1 cellular context compared by ENCODE assay signal in the genomic region with DNA sequence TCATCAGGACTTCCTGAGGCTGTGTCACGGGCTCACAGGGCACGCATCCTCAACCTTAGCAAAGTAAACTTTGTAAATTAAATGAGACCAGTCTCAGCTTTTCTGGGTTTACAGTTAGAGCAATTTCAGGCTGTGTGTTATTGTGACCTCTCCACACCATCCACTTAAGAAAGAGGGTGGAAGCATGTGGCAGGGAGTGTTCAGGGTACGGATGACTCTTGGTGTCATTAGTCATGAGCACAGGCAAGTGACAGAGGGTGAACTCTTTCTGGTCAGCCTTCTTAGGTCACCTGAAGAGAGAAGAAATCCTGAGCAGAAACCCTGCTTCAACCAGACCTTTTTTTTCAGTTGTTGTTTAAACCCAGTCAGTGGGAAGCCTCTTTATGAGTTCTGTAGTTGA.
TF ChIP-seq lines count a peak whose summit lies in the region.

No MANE protein-coding gene starts in this region.

TF ChIP-seq in H1, 55 proteins besides CTCF, POLR2A, EP300 and RAD21 (continued from another document):
- TF ChIP-seq NANOG (IDR thresholded peaks at IDR 0.05; ENCODE audit: insufficient read depth, low read depth, low read length, poor library complexity, severe bottlenecking) (no peak), EZH2 (IDR thresholded peaks at IDR 0.05; ENCODE audit: low read depth, low read length, severe bottlenecking) (no peak), RBBP5 (IDR thresholded peaks at IDR 0.05; ENCODE audit: borderline replicate concordance, low read depth, low read length) (no peak), CBX8 (IDR thresholded peaks at IDR 0.05; ENCODE audit: borderline replicate concordance, low read depth, low read length) (no peak), MAFK (IDR thresholded peaks at IDR 0.05; ENCODE audit: low read depth, low read length) (no peak), HDAC6 (IDR thresholded peaks at IDR 0.05; ENCODE audit: low read depth, low read length) (no peak)
